Comparison of ENCODE assay signal across 12 cellular contexts in genomic region chr5:370311-370958, GRCh38.
A peak's percentile ranks its signal among the peaks of the same experiment; 100 is the strongest.
DNase-seq lines count a peak whose midpoint lies in the region; ATAC-seq and TF ChIP-seq lines count a peak whose summit lies in the region.
"Had no signal": no experiment of that assay in that cellular context is flagged by ENCODE, and none has a peak within 500 bp of the region (broad histone marks: within the 10 kb centered on the region; RNA-seq: fewer than 3 reads in every experiment).

No MANE protein-coding gene starts in this region.

- no peak for TF ChIP-seq CTCF in tibial artery (IDR thresholded peaks at IDR 0.05)

- intact Hi-C loops in tibial artery (cut with DNase I; ENCODE audit: low total_unique reads) = no loop called here

- H3K27me3 ChIP-seq in tibial artery = peaks cover 0 to 42% of the 10 kb centered on the region in 2 donors
- H3K27me3 ChIP-seq: thyroid gland had no signal

- CTCF ChIA-PET in activated naive CD4-positive, alpha-beta T cell treated with anti-CD3 and anti-CD28 coated beads, Interleukin-2, amount 10 ng/mL, durations not matched to agents 7 days and 5 days (lab: Charles Lee) = no interaction called here

- H3K4me3 ChIP-seq in SK-N-MC = no peak overlapping the region
- no peak overlapping the region for H3K4me3 ChIP-seq in tibial artery
- H3K4me3 ChIP-seq: thyroid gland had no signal

- H3K36me3 ChIP-seq in SK-N-MC (ENCODE audit: insufficient read depth, low read length) = peaks cover 17% of the 10 kb centered on the region
- no peaks in the 10 kb centered on the region for H3K36me3 ChIP-seq in tibial artery
- H3K36me3 ChIP-seq: thyroid gland had no signal

- no peaks in the 10 kb centered on the region for H3K9me3 Mint-ChIP-seq in activated naive CD4-positive, alpha-beta T cell treated with anti-CD3 and anti-CD28 coated beads, Interleukin-2, amount 10 ng/mL, durations not matched to agents 7 days and 5 days

- H3K9ac ChIP-seq in SK-N-MC (ENCODE audit: insufficient read length) = no peak overlapping the region

- no peaks in the 10 kb centered on the region for H3K27me3 Mint-ChIP-seq in activated naive CD4-positive, alpha-beta T cell treated with anti-CD3 and anti-CD28 coated beads, Interleukin-2, amount 10 ng/mL, durations not matched to agents 7 days and 5 days

- no peak for ATAC-seq in HG03280 (IDR thresholded peaks at IDR 0.05; ENCODE audit: unreplicated experiment)
- ATAC-seq in GM18519 (IDR thresholded peaks at IDR 0.05; ENCODE audit: low FRiP score, unreplicated experiment) = no peak
- ATAC-seq in HG02623 (IDR thresholded peaks at IDR 0.05; ENCODE audit: unreplicated experiment) = no peak
- ATAC-seq: T-cell had no signal

- no peak for DNase-seq in activated naive CD4-positive, alpha-beta T cell treated with anti-CD3 and anti-CD28 coated beads, Interleukin-2, amount 10 ng/mL, durations not matched to agents 7 days and 5 days
- no peak for DNase-seq in activated naive CD4-positive, alpha-beta T cell treated with anti-CD3 and anti-CD28 coated beads, Interleukin-2, amount 50 U/mL, for 16 hours
- DNase-seq in SK-N-MC (ENCODE audit: low read depth, low spot score) (no peak), islet precursor cell (peak; percentile 44), tibial artery (peak; percentile 9 to 44)
- DNase-seq: DMS 273 treated with DMSO at 0.1 percent for 48 hours, mammary epithelial cell, thyroid gland had no signal

- peak overlapping the region; percentile 37 for H3K27ac Mint-ChIP-seq in activated naive CD4-positive, alpha-beta T cell treated with anti-CD3 and anti-CD28 coated beads, Interleukin-2, amount 10 ng/mL, durations not matched to agents 7 days and 5 days
- H3K27ac Mint-ChIP-seq: T-cell had no signal

- H3K4me1 ChIP-seq in tibial artery = peaks cover 0 to 16% (median 9%) of the 10 kb centered on the region in 4 donors

- no peaks in the 10 kb centered on the region for H3K9me3 ChIP-seq in SK-N-MC (ENCODE audit: low read depth, low read length)
- peaks cover 0 to 7% (median 4%) of the 10 kb centered on the region in 3 donors for H3K9me3 ChIP-seq in tibial artery
- H3K9me3 ChIP-seq: thyroid gland had no signal

- H3K4me1 Mint-ChIP-seq in activated naive CD4-positive, alpha-beta T cell treated with anti-CD3 and anti-CD28 coated beads, Interleukin-2, amount 10 ng/mL, durations not matched to agents 7 days and 5 days = peaks cover 67% of the 10 kb centered on the region

- no peak overlapping the region for H3K4me3 Mint-ChIP-seq in activated naive CD4-positive, alpha-beta T cell treated with anti-CD3 and anti-CD28 coated beads, Interleukin-2, amount 10 ng/mL, durations not matched to agents 7 days and 5 days

- H3K27ac ChIP-seq in SK-N-MC (0 out of 2 replicates have a peak overlapping the region, but pooled peaks have one; percentile 36), tibial artery (no peak overlapping the region)
- H3K27ac ChIP-seq: thyroid gland had no signal

- H3K36me3 Mint-ChIP-seq in activated naive CD4-positive, alpha-beta T cell treated with anti-CD3 and anti-CD28 coated beads, Interleukin-2, amount 10 ng/mL, durations not matched to agents 7 days and 5 days = peaks cover 22% of the 10 kb centered on the region
- H3K36me3 Mint-ChIP-seq: T-cell had no signal

Comparison
In these comparisons a context has a peak if more than half of its experiments do, and no peak if none do; other contexts are left out.
1. DNase-seq: peak in islet precursor cell (single experiment) and tibial artery (2 of 2); none in activated naive CD4-positive, alpha-beta T cell treated with anti-CD3 and anti-CD28 coated beads, Interleukin-2, amount 10 ng/mL, durations not matched to agents 7 days and 5 days (single experiment), activated naive CD4-positive, alpha-beta T cell treated with anti-CD3 and anti-CD28 coated beads, Interleukin-2, amount 50 U/mL, for 16 hours (single experiment) and SK-N-MC (single experiment).